In the genomic region with DNA sequence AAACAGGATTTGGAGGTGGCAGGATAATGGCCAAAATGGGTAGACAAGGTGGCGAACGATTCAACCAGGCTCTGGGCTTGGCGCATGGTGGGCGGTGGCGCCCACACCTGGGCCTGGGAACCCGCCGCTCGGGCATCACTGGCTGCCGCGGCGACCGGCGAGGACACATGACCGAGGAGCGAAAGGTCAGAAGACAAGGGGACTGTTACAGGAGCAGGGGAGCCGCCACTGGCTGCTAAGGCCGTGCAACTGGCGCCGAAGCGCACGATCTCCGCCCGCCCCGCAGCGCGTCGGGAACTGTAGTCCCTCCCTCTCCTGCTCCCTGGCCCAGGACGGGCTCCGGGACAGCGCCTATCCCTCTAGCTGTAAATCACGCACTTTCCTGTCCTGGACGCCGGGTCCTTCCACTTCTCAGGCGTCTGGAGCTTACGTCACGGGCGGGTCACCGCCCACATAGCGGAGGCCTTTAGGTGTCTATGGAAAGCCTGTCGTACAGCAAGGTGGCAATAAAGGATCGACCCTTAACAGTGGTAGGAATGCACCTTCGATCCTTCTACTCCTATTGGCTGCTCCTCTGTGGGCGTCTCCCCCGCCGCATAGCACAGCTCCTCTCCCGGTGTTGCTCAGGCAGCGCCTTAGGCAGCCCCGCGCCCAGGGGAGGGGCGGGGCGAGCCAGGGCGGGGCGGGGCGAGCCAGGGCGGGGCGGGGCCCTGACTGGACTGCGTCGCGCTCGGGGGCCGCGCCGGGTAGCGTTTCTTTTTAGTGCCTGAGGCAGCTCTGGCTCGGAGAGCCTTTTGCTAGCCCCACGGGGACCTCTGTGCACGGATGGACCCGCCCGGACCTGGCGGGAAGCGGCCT, we compare ENCODE assay signal across 1 cellular context.
A peak's percentile ranks its signal among the peaks of the same experiment; 100 is the strongest.
TF ChIP-seq lines count a peak whose summit lies in the region.

A gene with protein sequence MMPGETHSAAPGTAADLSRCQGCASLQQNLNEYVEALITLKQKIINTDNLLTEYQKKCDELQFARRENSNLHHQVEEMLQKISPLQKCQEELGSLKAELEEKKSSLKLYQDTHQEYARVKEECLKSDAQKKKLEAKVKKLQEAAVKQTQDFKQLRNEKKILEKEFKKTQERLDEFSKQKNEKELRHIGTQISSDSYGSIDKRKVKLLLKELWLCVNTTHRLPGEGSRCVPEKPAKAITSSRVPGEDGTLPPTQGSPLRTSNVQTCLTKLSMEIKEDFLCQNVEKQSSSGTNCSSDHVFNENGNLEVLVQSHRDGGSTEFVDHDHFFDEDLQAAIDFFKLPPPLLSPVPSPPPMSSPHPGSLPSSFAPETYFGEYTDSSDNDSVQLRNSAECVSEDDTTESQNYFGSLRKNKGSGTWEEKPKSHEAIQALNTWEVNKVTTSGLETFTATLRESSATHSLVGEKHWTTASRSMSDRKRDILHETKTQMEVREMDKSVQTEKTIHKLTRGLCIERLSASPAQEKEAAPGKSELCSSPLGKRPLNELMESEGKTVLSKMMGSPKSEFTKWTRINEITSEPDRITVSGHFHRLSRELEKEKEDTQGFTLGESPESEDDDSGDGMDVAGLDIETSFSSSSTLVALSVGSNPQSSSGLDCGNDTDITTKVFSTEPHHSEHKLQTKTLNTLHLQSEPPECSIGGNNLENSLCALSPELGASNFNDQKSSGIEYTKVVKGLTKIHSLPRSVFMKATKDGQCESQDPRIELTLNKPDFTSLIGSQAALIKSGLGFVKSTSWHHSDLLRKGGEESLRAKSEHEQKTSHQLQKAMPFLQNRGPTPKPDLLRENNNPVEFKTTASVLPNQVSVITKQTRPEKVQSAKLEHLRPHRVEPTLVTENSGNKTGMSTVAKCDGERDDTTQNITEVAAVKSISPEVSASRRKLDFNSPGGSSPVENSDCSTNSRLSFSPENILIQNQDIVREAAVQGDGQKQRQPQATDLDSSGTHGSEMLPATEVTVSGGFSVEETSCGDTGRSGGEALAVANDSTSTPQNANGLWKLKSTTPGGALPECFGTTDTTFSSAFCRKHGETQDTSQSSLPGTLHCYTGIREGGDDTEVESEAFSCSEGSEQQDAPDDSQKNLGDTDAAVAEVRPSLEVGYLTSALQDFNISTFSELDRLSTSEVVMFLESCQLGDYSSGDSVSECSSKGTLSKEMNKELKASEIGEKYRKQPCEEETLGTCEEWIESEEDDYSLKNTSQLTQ (N-terminal part only) (plus strand): TSS at position 717 of the 858 bp plus-strand sequence. CDS start 239 bp downstream, outside the sequence.

TF ChIP-seq in K562, 482 proteins besides CTCF, POLR2A, EP300 and RAD21 (continues in another document):
- TF ChIP-seq, protein P1, sequence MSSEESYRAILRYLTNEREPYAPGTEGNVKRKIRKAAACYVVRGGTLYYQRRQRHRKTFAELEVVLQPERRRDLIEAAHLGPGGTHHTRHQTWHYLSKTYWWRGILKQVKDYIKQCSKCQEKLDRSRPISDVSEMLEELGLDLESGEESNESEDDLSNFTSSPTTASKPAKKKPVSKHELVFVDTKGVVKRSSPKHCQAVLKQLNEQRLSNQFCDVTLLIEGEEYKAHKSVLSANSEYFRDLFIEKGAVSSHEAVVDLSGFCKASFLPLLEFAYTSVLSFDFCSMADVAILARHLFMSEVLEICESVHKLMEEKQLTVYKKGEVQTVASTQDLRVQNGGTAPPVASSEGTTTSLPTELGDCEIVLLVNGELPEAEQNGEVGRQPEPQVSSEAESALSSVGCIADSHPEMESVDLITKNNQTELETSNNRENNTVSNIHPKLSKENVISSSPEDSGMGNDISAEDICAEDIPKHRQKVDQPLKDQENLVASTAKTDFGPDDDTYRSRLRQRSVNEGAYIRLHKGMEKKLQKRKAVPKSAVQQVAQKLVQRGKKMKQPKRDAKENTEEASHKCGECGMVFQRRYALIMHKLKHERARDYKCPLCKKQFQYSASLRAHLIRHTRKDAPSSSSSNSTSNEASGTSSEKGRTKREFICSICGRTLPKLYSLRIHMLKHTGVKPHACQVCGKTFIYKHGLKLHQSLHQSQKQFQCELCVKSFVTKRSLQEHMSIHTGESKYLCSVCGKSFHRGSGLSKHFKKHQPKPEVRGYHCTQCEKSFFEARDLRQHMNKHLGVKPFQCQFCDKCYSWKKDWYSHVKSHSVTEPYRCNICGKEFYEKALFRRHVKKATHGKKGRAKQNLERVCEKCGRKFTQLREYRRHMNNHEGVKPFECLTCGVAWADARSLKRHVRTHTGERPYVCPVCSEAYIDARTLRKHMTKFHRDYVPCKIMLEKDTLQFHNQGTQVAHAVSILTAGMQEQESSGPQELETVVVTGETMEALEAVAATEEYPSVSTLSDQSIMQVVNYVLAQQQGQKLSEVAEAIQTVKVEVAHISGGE (CRISPR knock-in tag; IDR thresholded peaks at IDR 0.05): peak in 1 of 3 experiments; percentile 72; a peak in 1 of 6 replicates
- TF ChIP-seq, protein P2, sequence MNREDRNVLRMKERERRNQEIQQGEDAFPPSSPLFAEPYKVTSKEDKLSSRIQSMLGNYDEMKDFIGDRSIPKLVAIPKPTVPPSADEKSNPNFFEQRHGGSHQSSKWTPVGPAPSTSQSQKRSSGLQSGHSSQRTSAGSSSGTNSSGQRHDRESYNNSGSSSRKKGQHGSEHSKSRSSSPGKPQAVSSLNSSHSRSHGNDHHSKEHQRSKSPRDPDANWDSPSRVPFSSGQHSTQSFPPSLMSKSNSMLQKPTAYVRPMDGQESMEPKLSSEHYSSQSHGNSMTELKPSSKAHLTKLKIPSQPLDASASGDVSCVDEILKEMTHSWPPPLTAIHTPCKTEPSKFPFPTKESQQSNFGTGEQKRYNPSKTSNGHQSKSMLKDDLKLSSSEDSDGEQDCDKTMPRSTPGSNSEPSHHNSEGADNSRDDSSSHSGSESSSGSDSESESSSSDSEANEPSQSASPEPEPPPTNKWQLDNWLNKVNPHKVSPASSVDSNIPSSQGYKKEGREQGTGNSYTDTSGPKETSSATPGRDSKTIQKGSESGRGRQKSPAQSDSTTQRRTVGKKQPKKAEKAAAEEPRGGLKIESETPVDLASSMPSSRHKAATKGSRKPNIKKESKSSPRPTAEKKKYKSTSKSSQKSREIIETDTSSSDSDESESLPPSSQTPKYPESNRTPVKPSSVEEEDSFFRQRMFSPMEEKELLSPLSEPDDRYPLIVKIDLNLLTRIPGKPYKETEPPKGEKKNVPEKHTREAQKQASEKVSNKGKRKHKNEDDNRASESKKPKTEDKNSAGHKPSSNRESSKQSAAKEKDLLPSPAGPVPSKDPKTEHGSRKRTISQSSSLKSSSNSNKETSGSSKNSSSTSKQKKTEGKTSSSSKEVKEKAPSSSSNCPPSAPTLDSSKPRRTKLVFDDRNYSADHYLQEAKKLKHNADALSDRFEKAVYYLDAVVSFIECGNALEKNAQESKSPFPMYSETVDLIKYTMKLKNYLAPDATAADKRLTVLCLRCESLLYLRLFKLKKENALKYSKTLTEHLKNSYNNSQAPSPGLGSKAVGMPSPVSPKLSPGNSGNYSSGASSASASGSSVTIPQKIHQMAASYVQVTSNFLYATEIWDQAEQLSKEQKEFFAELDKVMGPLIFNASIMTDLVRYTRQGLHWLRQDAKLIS (CRISPR knock-in tag; IDR thresholded peaks at IDR 0.05): no peak
- TF ChIP-seq TCF7L2 (IDR thresholded peaks at IDR 0.05; ENCODE audit: low read depth, low read length) (no peak), RBFOX2 (IDR thresholded peaks at IDR 0.05; ENCODE audit: low read depth, low read length) (peak; percentile 98), HMG20A (CRISPR knock-in tag; conservative IDR thresholded peaks at IDR 0.05) (no peak), POU5F1 (IDR thresholded peaks at IDR 0.05; ENCODE audit: borderline replicate concordance, low read depth, low read length, partially characterized antibody) (no peak), ZNF324 (CRISPR knock-in tag; IDR thresholded peaks at IDR 0.05) (no peak), ZNF347 (CRISPR knock-in tag; IDR thresholded peaks at IDR 0.05; ENCODE audit: low read depth) (no peak), ZNF561 (CRISPR knock-in tag; conservative IDR thresholded peaks at IDR 0.05) (no peak), ZNF830 (CRISPR knock-in tag; IDR thresholded peaks at IDR 0.05) (no peak), ZC3H4 (CRISPR knock-in tag; IDR thresholded peaks at IDR 0.05; ENCODE audit: borderline replicate concordance) (no peak), CHD1 (IDR thresholded peaks at IDR 0.05; ENCODE audit: low read length) (peak; percentile 29), PHB2 (IDR thresholded peaks at IDR 0.05; ENCODE audit: low read depth) (no peak), CAMTA2 (CRISPR knock-in tag; conservative IDR thresholded peaks at IDR 0.05) (no peak), FIP1L1 (IDR thresholded peaks at IDR 0.05; ENCODE audit: low read depth, low read length, poor library complexity, severe bottlenecking) (peak; percentile 65), POLR2AphosphoS2 (IDR thresholded peaks at IDR 0.05; ENCODE audit: low read length) (no peak), ETV5 (CRISPR knock-in tag; IDR thresholded peaks at IDR 0.05; ENCODE audit: low read depth) (peak; percentile 69; the same call in 1 of the 2 replicates), BRCA1 (IDR thresholded peaks at IDR 0.05) (no peak), BRCA1 (CRISPR knock-in tag; IDR thresholded peaks at IDR 0.05) (no peak), SP2 (IDR thresholded peaks at IDR 0.05; ENCODE audit: extremely low read depth, low read depth, low read length, poor library complexity, severe bottlenecking) (no peak), KDM2B (CRISPR knock-in tag; IDR thresholded peaks at IDR 0.05) (peak; percentile 79; the same call in 1 of the 2 replicates), BCOR (IDR thresholded peaks at IDR 0.05) (no peak; the same call in 1 of the 2 replicates), POLR3A (IDR thresholded peaks at IDR 0.05; ENCODE audit: borderline replicate concordance, extremely low read depth, insufficient read depth, insufficient read length) (no peak), NCOA4 (IDR thresholded peaks at IDR 0.05; ENCODE audit: partially characterized antibody) (no peak), ZNF311 (CRISPR knock-in tag; IDR thresholded peaks at IDR 0.05) (no peak)
- TF ChIP-seq, protein P3, sequence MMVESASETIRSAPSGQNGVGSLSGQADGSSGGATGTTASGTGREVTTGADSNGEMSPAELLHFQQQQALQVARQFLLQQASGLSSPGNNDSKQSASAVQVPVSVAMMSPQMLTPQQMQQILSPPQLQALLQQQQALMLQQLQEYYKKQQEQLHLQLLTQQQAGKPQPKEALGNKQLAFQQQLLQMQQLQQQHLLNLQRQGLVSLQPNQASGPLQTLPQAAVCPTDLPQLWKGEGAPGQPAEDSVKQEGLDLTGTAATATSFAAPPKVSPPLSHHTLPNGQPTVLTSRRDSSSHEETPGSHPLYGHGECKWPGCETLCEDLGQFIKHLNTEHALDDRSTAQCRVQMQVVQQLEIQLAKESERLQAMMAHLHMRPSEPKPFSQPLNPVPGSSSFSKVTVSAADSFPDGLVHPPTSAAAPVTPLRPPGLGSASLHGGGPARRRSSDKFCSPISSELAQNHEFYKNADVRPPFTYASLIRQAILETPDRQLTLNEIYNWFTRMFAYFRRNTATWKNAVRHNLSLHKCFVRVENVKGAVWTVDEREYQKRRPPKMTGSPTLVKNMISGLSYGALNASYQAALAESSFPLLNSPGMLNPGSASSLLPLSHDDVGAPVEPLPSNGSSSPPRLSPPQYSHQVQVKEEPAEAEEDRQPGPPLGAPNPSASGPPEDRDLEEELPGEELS (CRISPR knock-in tag; IDR thresholded peaks at IDR 0.05; ENCODE audit: borderline replicate concordance): no peak
- TF ChIP-seq, protein P4, sequence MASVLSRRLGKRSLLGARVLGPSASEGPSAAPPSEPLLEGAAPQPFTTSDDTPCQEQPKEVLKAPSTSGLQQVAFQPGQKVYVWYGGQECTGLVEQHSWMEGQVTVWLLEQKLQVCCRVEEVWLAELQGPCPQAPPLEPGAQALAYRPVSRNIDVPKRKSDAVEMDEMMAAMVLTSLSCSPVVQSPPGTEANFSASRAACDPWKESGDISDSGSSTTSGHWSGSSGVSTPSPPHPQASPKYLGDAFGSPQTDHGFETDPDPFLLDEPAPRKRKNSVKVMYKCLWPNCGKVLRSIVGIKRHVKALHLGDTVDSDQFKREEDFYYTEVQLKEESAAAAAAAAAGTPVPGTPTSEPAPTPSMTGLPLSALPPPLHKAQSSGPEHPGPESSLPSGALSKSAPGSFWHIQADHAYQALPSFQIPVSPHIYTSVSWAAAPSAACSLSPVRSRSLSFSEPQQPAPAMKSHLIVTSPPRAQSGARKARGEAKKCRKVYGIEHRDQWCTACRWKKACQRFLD (CRISPR knock-in tag; IDR thresholded peaks at IDR 0.05): peak; percentile 87
- TF ChIP-seq, protein P5, sequence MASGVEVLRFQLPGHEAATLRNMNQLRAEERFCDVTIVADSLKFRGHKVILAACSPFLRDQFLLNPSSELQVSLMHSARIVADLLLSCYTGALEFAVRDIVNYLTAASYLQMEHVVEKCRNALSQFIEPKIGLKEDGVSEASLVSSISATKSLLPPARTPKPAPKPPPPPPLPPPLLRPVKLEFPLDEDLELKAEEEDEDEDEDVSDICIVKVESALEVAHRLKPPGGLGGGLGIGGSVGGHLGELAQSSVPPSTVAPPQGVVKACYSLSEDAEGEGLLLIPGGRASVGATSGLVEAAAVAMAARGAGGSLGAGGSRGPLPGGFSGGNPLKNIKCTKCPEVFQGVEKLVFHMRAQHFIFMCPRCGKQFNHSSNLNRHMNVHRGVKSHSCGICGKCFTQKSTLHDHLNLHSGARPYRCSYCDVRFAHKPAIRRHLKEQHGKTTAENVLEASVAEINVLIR (CRISPR knock-in tag; IDR thresholded peaks at IDR 0.05): peak; percentile 99
- TF ChIP-seq, protein P6, sequence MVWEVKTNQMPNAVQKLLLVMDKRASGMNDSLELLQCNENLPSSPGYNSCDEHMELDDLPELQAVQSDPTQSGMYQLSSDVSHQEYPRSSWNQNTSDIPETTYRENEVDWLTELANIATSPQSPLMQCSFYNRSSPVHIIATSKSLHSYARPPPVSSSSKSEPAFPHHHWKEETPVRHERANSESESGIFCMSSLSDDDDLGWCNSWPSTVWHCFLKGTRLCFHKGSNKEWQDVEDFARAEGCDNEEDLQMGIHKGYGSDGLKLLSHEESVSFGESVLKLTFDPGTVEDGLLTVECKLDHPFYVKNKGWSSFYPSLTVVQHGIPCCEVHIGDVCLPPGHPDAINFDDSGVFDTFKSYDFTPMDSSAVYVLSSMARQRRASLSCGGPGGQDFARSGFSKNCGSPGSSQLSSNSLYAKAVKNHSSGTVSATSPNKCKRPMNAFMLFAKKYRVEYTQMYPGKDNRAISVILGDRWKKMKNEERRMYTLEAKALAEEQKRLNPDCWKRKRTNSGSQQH (CRISPR knock-in tag; IDR thresholded peaks at IDR 0.05): 0 out of 2 replicates have a peak, but pooled peaks have one; percentile 53
- TF ChIP-seq, protein P7, sequence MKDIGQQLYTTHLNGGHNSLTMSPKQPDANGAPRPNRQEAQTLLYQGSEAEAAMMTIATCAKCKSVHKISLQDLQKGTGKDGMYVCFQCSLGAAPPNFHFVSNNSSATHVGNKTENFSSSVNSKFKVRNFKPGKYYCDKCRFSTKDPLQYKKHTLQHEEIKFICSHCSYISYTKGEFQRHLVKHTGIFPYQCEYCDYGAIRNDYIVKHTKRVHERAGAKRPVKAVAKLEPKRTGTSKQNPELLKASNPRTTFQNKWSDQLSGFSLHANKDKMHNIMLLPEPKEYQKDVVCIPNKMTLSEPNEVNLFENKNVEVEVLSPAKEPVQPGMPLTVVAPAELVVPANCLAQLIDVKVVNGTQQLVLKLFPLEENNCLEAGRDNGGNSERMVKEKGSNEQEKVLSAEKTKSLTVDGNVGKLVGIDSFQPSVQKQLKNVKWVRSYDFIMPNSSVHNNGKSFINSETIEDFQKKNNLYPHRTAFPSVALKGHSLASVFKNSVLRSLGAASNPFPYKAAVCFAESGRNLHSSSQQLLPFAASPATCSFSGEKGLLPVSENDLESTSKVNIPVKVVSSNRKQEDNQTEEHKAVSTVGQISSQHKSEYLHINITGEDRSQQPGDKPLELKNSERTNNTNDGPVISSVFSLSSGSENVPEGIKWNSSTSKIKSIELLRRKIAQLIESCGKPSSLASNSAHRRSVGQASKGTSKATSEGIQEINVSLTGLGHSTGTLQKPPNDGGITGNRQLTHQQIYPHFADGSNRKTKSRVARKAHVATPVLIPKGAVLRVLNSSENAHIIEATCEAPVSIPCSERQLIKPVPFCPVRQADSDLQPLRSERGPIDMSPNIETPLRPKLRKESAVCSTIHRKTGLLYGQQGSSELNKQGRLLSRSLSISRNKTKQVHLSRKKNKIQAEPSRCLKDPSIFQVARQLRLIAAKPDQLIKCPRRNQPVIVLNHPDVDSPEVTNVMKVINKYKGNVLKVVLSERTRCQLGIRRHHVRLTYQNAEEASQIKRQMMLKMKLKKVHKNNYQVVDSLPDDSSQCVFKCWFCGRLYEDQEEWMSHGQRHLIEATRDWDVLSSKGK (CRISPR knock-in tag; IDR thresholded peaks at IDR 0.05): no peak
